In the genomic region with DNA sequence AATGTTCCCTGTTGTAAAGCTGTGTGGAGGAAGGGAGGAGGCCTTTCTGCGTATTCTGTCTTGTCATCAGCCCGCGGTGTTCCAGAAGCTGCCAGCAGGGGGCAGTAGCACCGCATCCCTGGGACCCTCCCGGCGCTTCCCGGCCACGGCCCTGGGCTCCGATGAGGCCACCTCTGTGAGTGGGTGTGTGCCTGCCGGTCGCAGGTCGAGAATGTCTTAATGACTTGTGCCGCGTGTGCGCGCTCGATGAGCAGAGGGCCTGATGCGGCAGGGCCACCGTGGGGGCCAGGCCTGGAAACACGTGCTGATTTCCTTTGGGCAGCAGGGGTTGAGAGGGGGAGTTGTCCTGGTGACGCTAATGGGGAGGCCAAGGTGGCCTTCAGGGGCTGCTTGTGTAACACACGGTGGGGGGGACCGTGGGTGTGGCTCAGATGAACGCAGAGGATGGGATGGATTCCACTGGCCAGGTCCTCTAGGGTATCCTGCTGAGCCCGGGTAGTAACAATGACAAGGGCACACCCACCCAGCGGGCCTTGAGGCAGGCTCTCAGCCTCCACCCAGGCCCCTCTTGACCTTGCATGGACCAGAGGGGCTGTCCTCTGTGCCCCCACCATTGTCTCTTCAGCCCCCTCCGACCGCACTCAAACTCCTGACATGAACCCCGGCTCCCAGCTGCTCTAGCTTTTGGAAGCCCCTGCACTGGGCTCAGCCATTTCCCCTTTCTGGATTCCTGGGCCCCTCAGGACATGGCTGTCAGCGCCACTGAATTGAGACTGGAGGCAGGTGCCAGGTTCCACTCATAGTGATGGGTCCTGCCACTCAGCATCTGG, we compare ENCODE assay signal across 10 cellular contexts.
DNase-seq lines count a peak whose midpoint lies in the region; ATAC-seq lines count a peak whose summit lies in the region.
"Had no signal": no experiment of that assay in that cellular context is flagged by ENCODE, and none has a peak within 500 bp of the region (broad histone marks: within the 10 kb centered on the region; RNA-seq: fewer than 3 reads in every experiment).

No MANE protein-coding gene starts in this region.

- no peak overlapping the region for H3K4me3 Mint-ChIP-seq in activated T-helper 2 cell treated with anti-CD3 and anti-CD28 coated beads, Interferon-gamma antibody, Interleukin-2, Interleukin-4, amounts not matched to agents 10 μg/mL and 5 μg/mL and 100 μg/mL, durations not matched to agents 14 hours and 24 hours and 36 hours (ENCODE audit: low read depth)
- H3K4me3 Mint-ChIP-seq: naive B cell had no signal

- ATAC-seq in left ventricle myocardium superior (peak; percentile 54), GM18520 (IDR thresholded peaks at IDR 0.05; ENCODE audit: unreplicated experiment) (no peak)

- peaks cover 2% of the 10 kb centered on the region for H3K4me1 Mint-ChIP-seq in activated T-helper 2 cell treated with anti-CD3 and anti-CD28 coated beads, Interferon-gamma antibody, Interleukin-2, Interleukin-4, amounts not matched to agents 10 μg/mL and 5 μg/mL and 100 μg/mL, durations not matched to agents 14 hours and 24 hours and 36 hours (ENCODE audit: low read depth)

- peak; percentile 29 for DNase-seq in CMK (ENCODE audit: low read depth)
- peak; percentile 33 for DNase-seq in HCEC 1CT
- peak; percentile 29 for DNase-seq in NCI-H748 treated with DMSO at 0.1 percent for 48 hours (lab: John Stamatoyannopoulos, UW)
- peak; percentile 29 for DNase-seq in activated T-helper 2 cell treated with anti-CD3 and anti-CD28 coated beads, Interferon-gamma antibody, Interleukin-2, Interleukin-4, amounts not matched to agents 10 μg/mL and 5 μg/mL and 100 μg/mL, durations not matched to agents 14 hours and 24 hours and 36 hours (ENCODE audit: low spot score)
- peak; percentile 67 for DNase-seq in left ventricle myocardium superior
- peak; percentile 91 for DNase-seq in retina
- DNase-seq in epidermal melanocyte (ENCODE audit: insufficient read length, low spot score) = no peak
- DNase-seq: naive B cell had no signal

- intact Hi-C loops in activated T-helper 2 cell treated with anti-CD3 and anti-CD28 coated beads, Interferon-gamma antibody, Interleukin-2, Interleukin-4, amounts not matched to agents 10 μg/mL and 5 μg/mL and 100 μg/mL, durations not matched to agents 14 hours and 24 hours and 36 hours (cut with micrococcal nuclease) = no loop called here
- intact Hi-C loops in left ventricle myocardium superior (cut with micrococcal nuclease) = no loop called here

- H3K9me3 Mint-ChIP-seq in activated T-helper 2 cell treated with anti-CD3 and anti-CD28 coated beads, Interferon-gamma antibody, Interleukin-2, Interleukin-4, amounts not matched to agents 10 μg/mL and 5 μg/mL and 100 μg/mL, durations not matched to agents 14 hours and 24 hours and 36 hours = no peaks in the 10 kb centered on the region
- H3K9me3 Mint-ChIP-seq: naive B cell had no signal

- no peak overlapping the region for H3K27ac Mint-ChIP-seq in activated T-helper 2 cell treated with anti-CD3 and anti-CD28 coated beads, Interferon-gamma antibody, Interleukin-2, Interleukin-4, amounts not matched to agents 10 μg/mL and 5 μg/mL and 100 μg/mL, durations not matched to agents 14 hours and 24 hours and 36 hours
- H3K27ac Mint-ChIP-seq: IgD-negative memory B cell, naive B cell had no signal

- H3K36me3 Mint-ChIP-seq in activated T-helper 2 cell treated with anti-CD3 and anti-CD28 coated beads, Interferon-gamma antibody, Interleukin-2, Interleukin-4, amounts not matched to agents 10 μg/mL and 5 μg/mL and 100 μg/mL, durations not matched to agents 14 hours and 24 hours and 36 hours (ENCODE audit: low read depth) = no peaks in the 10 kb centered on the region
- H3K36me3 Mint-ChIP-seq: IgD-negative memory B cell, naive B cell had no signal

- H3K27me3 Mint-ChIP-seq in activated T-helper 2 cell treated with anti-CD3 and anti-CD28 coated beads, Interferon-gamma antibody, Interleukin-2, Interleukin-4, amounts not matched to agents 10 μg/mL and 5 μg/mL and 100 μg/mL, durations not matched to agents 14 hours and 24 hours and 36 hours (ENCODE audit: low read depth) = peaks cover 2% of the 10 kb centered on the region
